1 cellular context compared by ENCODE assay signal in genomic region chr19:8307965-8308866, GRCh38.
TF ChIP-seq lines count a peak whose summit lies in the region.

CD320 (minus strand) TSS chr19:8308358; CDS start chr19:8308290, 68 bp downstream.

TF ChIP-seq in HepG2, 621 proteins besides CTCF, POLR2A, EP300 and RAD21 (continued from another document and continues in another):
- TF ChIP-seq CERS6 (CRISPR knock-in tag; IDR thresholded peaks at IDR 0.05) (peak; percentile 69; the same call in 1 of the 2 replicates), ZNF687 (CRISPR knock-in tag; IDR thresholded peaks at IDR 0.05) (peak; percentile 100), PBX3 (CRISPR knock-in tag; IDR thresholded peaks at IDR 0.05; ENCODE audit: borderline replicate concordance) (peak; percentile 92), FLYWCH1 (CRISPR knock-in tag; IDR thresholded peaks at IDR 0.05) (no peak), AGO1 (IDR thresholded peaks at IDR 0.05; ENCODE audit: low read depth, low read length, poor library complexity, severe bottlenecking) (peak; percentile 94), ZNF777 (CRISPR knock-in tag; IDR thresholded peaks at IDR 0.05) (0 out of 2 replicates have a peak, but pooled peaks have one; percentile 40), ZNF263 (CRISPR knock-in tag; IDR thresholded peaks at IDR 0.05) (peak; percentile 86), SMC3 (IDR thresholded peaks at IDR 0.05; ENCODE audit: low read length) (no peak), ZNF781 (CRISPR knock-in tag; IDR thresholded peaks at IDR 0.05; ENCODE audit: borderline replicate concordance, not compliant biosample characterization) (peak; percentile 89), ATF6 (CRISPR knock-in tag; conservative IDR thresholded peaks at IDR 0.05) (0 out of 2 replicates have a peak, but pooled peaks have one; percentile 69), DMTF1 (CRISPR knock-in tag; IDR thresholded peaks at IDR 0.05) (no peak), ZNF264 (CRISPR knock-in tag; IDR thresholded peaks at IDR 0.05) (peak; percentile 74; the same call in 1 of the 2 replicates), TGIF2 (CRISPR knock-in tag; IDR thresholded peaks at IDR 0.05) (peak; percentile 95), ZBED4 (CRISPR knock-in tag; IDR thresholded peaks at IDR 0.05; ENCODE audit: borderline replicate concordance) (peak; percentile 69; the same call in 1 of the 2 replicates), ISL2 (CRISPR knock-in tag; IDR thresholded peaks at IDR 0.05) (peak; percentile 79), RORA (CRISPR knock-in tag; IDR thresholded peaks at IDR 0.05) (no peak), ARID3A (IDR thresholded peaks at IDR 0.05; ENCODE audit: low read depth, low read length) (no peak; the same call in 1 of the 2 replicates), SETDB1 (CRISPR knock-in tag; IDR thresholded peaks at IDR 0.05; ENCODE audit: borderline replicate concordance) (no peak), MTF2 (CRISPR knock-in tag; IDR thresholded peaks at IDR 0.05; ENCODE audit: borderline replicate concordance) (no peak), ZBTB7A (CRISPR knock-in tag; IDR thresholded peaks at IDR 0.05) (peak; percentile 95), ATF2 (CRISPR knock-in tag; IDR thresholded peaks at IDR 0.05) (peak; percentile 82), ZNF780A (CRISPR knock-in tag; IDR thresholded peaks at IDR 0.05) (peak; percentile 36), ZFP37 (CRISPR knock-in tag; IDR thresholded peaks at IDR 0.05; ENCODE audit: borderline replicate concordance) (peak; percentile 95), ZNF512B (CRISPR knock-in tag; IDR thresholded peaks at IDR 0.05; ENCODE audit: borderline replicate concordance) (no peak), KLF6 (CRISPR knock-in tag; IDR thresholded peaks at IDR 0.05) (peak; percentile 79; the same call in 1 of the 2 replicates), SNAPC2 (CRISPR knock-in tag; IDR thresholded peaks at IDR 0.05) (no peak), LCORL (IDR thresholded peaks at IDR 0.05) (no peak), LCORL (CRISPR knock-in tag; IDR thresholded peaks at IDR 0.05) (peak; percentile 44; the same call in 1 of the 2 replicates), ATRX (CRISPR knock-in tag; IDR thresholded peaks at IDR 0.05; ENCODE audit: borderline replicate concordance) (no peak), PAWR (CRISPR knock-in tag; IDR thresholded peaks at IDR 0.05; ENCODE audit: borderline replicate concordance) (no peak; the same call in none of the 2 replicates), ZNF296 (CRISPR knock-in tag; conservative IDR thresholded peaks at IDR 0.05) (no peak), ZNF841 (CRISPR knock-in tag; IDR thresholded peaks at IDR 0.05; ENCODE audit: borderline replicate concordance) (0 out of 2 replicates have a peak, but pooled peaks have one; percentile 25)
